In genomic region chr13:99374994-99375805, GRCh38 we compare ENCODE assay signal across 8 cellular contexts.
A peak's percentile ranks its signal among the peaks of the same experiment; 100 is the strongest.
DNase-seq lines count a peak whose midpoint lies in the region; ATAC-seq and TF ChIP-seq lines count a peak whose summit lies in the region.

No MANE protein-coding gene starts in this region.

- no peak overlapping the region for H3K4me3 Mint-ChIP-seq in GM23338

- H3K4me3 ChIP-seq in GM23338, result no peak overlapping the region

- H3K27me3 ChIP-seq in GM23338 (ENCODE audit: insufficient read depth), result no peaks in the 10 kb centered on the region

- H3K79me2 ChIP-seq in GM23338 (replicated peaks; ENCODE audit: insufficient read depth), result no peaks in the 10 kb centered on the region

- no peak overlapping the region for H3K27ac Mint-ChIP-seq in GM23338

- DNase-seq in SKM-1 treated with dmso at 0.1 percent for 144 hours (lab: John Stamatoyannopoulos, UW; ENCODE audit: unreplicated experiment) (peak; percentile 43), medulla oblongata (ENCODE audit: extremely low spot score) (peak; percentile 55), GM23338 (ENCODE audit: low spot score) (no peak), foreskin melanocyte (no peak), SHP77 (lab: John Stamatoyannopoulos, UW) (no peak), NCI-H526 (lab: John Stamatoyannopoulos, UW) (no peak)

- H3K27ac ChIP-seq in GM23338 (ENCODE audit: low read depth), result no peak overlapping the region

- no peaks in the 10 kb centered on the region for H3K9me2 ChIP-seq in GM23338 (ENCODE audit: insufficient read depth)

- H3F3A ChIP-seq in GM23338 (replicated peaks; ENCODE audit: low read depth), result 0 out of 2 replicates have a peak, but pooled peaks cover 5% of the 10 kb centered on the region

- peaks cover 19% of the 10 kb centered on the region for H3K4me1 ChIP-seq in GM23338 (ENCODE audit: insufficient read depth)

- peaks cover 24% of the 10 kb centered on the region for H3K4me1 Mint-ChIP-seq in GM23338

- no peaks in the 10 kb centered on the region for H3K9me3 Mint-ChIP-seq in GM23338

- TF ChIP-seq CTCF in GM23338 (conservative IDR thresholded peaks at IDR 0.05; ENCODE audit: low read depth in 2 of 2), result no peak

- no peaks in the 10 kb centered on the region for H4K20me1 ChIP-seq in GM23338 (replicated peaks; ENCODE audit: insufficient read depth)

- ATAC-seq in GM18868 (IDR thresholded peaks at IDR 0.05; ENCODE audit: unreplicated experiment) (peak; percentile 55), HG02840 (IDR thresholded peaks at IDR 0.05; ENCODE audit: low FRiP score, unreplicated experiment) (peak; percentile 42), GM23338 (no peak)

- peaks cover 12% of the 10 kb centered on the region; the same call in 2 of the 3 replicates for H3K36me3 Mint-ChIP-seq in GM23338 (ENCODE audit: low read depth)

- peaks cover 13% of the 10 kb centered on the region for H3K27me3 Mint-ChIP-seq in GM23338 (ENCODE audit: insufficient read depth, low read depth, poor library complexity)

- H2AFZ ChIP-seq in GM23338, result no peak overlapping the region

- peaks cover 6% of the 10 kb centered on the region; the same call in 1 of the 2 replicates for H3K36me3 ChIP-seq in GM23338 (ENCODE audit: insufficient read depth)

- no peak overlapping the region for H3K4me2 ChIP-seq in GM23338

TF ChIP-seq in GM23338, 12 proteins besides CTCF, POLR2A, EP300 and RAD21:
- TF ChIP-seq ZNF114 (CRISPR knock-in tag; IDR thresholded peaks at IDR 0.05) (no peak), REST (IDR thresholded peaks at IDR 0.05; ENCODE audit: unreplicated experiment) (no peak), STAT1 (IDR thresholded peaks at IDR 0.05; ENCODE audit: unreplicated experiment) (no peak), ZNF331 (CRISPR knock-in tag; IDR thresholded peaks at IDR 0.05; ENCODE audit: low read depth) (no peak), ETS1 (IDR thresholded peaks at IDR 0.05) (no peak), NANOG (IDR thresholded peaks at IDR 0.05; ENCODE audit: borderline replicate concordance) (no peak), JUNB (IDR thresholded peaks at IDR 0.05; ENCODE audit: unreplicated experiment) (no peak), POLR2AphosphoS5 (IDR thresholded peaks at IDR 0.05; ENCODE audit: low read depth) (no peak), EZH2 (IDR thresholded peaks at IDR 0.05; ENCODE audit: low read depth, unreplicated experiment) (no peak), EZH2phosphoT487 (IDR thresholded peaks at IDR 0.05; ENCODE audit: unreplicated experiment) (no peak)
- TF ChIP-seq, protein P1, sequence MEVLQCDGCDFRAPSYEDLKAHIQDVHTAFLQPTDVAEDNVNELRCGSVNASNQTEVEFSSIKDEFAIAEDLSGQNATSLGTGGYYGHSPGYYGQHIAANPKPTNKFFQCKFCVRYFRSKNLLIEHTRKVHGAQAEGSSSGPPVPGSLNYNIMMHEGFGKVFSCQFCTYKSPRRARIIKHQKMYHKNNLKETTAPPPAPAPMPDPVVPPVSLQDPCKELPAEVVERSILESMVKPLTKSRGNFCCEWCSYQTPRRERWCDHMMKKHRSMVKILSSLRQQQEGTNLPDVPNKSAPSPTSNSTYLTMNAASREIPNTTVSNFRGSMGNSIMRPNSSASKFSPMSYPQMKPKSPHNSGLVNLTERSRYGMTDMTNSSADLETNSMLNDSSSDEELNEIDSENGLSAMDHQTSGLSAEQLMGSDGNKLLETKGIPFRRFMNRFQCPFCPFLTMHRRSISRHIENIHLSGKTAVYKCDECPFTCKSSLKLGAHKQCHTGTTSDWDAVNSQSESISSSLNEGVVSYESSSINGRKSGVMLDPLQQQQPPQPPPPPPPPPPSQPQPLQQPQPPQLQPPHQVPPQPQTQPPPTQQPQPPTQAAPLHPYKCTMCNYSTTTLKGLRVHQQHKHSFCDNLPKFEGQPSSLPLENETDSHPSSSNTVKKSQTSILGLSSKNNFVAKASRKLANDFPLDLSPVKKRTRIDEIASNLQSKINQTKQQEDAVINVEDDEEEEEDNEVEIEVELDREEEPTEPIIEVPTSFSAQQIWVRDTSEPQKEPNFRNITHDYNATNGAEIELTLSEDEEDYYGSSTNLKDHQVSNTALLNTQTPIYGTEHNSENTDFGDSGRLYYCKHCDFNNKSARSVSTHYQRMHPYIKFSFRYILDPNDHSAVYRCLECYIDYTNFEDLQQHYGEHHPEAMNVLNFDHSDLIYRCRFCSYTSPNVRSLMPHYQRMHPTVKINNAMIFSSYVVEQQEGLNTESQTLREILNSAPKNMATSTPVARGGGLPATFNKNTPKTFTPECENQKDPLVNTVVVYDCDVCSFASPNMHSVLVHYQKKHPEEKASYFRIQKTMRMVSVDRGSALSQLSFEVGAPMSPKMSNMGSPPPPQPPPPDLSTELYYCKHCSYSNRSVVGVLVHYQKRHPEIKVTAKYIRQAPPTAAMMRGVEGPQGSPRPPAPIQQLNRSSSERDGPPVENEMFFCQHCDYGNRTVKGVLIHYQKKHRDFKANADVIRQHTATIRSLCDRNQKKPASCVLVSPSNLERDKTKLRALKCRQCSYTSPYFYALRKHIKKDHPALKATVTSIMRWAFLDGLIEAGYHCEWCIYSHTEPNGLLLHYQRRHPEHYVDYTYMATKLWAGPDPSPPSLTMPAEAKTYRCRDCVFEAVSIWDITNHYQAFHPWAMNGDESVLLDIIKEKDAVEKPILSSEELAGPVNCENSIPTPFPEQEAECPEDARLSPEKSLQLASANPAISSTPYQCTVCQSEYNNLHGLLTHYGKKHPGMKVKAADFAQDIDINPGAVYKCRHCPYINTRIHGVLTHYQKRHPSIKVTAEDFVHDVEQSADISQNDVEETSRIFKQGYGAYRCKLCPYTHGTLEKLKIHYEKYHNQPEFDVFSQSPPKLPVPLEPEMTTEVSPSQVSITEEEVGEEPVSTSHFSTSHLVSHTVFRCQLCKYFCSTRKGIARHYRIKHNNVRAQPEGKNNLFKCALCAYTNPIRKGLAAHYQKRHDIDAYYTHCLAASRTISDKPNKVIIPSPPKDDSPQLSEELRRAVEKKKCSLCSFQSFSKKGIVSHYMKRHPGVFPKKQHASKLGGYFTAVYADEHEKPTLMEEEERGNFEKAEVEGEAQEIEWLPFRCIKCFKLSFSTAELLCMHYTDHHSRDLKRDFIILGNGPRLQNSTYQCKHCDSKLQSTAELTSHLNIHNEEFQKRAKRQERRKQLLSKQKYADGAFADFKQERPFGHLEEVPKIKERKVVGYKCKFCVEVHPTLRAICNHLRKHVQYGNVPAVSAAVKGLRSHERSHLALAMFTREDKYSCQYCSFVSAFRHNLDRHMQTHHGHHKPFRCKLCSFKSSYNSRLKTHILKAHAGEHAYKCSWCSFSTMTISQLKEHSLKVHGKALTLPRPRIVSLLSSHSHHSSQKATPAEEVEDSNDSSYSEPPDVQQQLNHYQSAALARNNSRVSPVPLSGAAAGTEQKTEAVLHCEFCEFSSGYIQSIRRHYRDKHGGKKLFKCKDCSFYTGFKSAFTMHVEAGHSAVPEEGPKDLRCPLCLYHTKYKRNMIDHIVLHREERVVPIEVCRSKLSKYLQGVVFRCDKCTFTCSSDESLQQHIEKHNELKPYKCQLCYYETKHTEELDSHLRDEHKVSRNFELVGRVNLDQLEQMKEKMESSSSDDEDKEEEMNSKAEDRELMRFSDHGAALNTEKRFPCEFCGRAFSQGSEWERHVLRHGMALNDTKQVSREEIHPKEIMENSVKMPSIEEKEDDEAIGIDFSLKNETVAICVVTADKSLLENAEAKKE (CRISPR knock-in tag; IDR thresholded peaks at IDR 0.05), result no peak

Comparison
In these comparisons a context has a peak if more than half of its experiments do, and no peak if none do; other contexts are left out.
1. DNase-seq: peak in SKM-1 treated with dmso at 0.1 percent for 144 hours (single experiment) and medulla oblongata (single experiment); none in GM23338 (single experiment), foreskin melanocyte (single experiment), SHP77 (0 of 2) and NCI-H526 (0 of 2).